In genomic region chr10:101000602-101000991, GRCh38 we compare ENCODE assay signal across 6 cellular contexts. TPM values are rescaled to one million over a fixed set of nuclear protein-coding genes. Genes with fewer than 3 reads are reported as not detected.
A peak's percentile ranks its signal among the peaks of the same experiment; 100 is the strongest.
DNase-seq lines count a peak whose midpoint lies in the region; ATAC-seq and TF ChIP-seq lines count a peak whose summit lies in the region.

No MANE protein-coding gene starts in this region.

- peak overlapping the region; percentile 93 for H3K27ac ChIP-seq in osteoblast (ENCODE audit: low read depth, low read length)

- H3K9me3 Mint-ChIP-seq in central memory CD8-positive, alpha-beta T cell, result no peaks in the 10 kb centered on the region

- no peak for DNase-seq in HFF-Myc (ENCODE audit: extremely low read depth, low read depth)
- DNase-seq in central memory CD8-positive, alpha-beta T cell (ENCODE audit: low spot score in 2 of 2), result no peak
- peak; percentile 89 for DNase-seq in osteoblast (ENCODE audit: insufficient read length, low spot score, missing footprints)
- DNase-seq in stimulated activated CD8-positive, alpha-beta memory T cell treated with anti-CD3 and anti-CD28 coated beads, Interleukin-4, amount 100 ng/mL, for 48 hours, result no peak
- no peak for DNase-seq in NK-92 treated with Interleukin-12 subunit alpha and Interleukin-12 subunit beta, amount 100 ng/mL, for 24 hours (lab: John Stamatoyannopoulos, UW)
- no peak for DNase-seq in NCI-H2029 (lab: John Stamatoyannopoulos, UW)

- peaks cover 12% of the 10 kb centered on the region for H3K36me3 Mint-ChIP-seq in central memory CD8-positive, alpha-beta T cell (ENCODE audit: insufficient read depth)

- H3K79me2 ChIP-seq in osteoblast (ENCODE audit: insufficient read depth, low read length), result peaks cover 57% of the 10 kb centered on the region

- H3K4me3 Mint-ChIP-seq in central memory CD8-positive, alpha-beta T cell, result peak overlapping the region; percentile 67

- peak overlapping the region; percentile 84 for H3K4me3 ChIP-seq in HFF-Myc (replicated peaks; ENCODE audit: low read depth, low read length)
- peak overlapping the region; percentile 88 for H3K4me3 ChIP-seq in osteoblast (ENCODE audit: insufficient read depth, low read length)

- H2AFZ ChIP-seq in osteoblast (ENCODE audit: low read length), result no peak overlapping the region

- no peaks in the 10 kb centered on the region for H3K27me3 ChIP-seq in osteoblast (ENCODE audit: insufficient read depth, low read length)

- peaks cover 37% of the 10 kb centered on the region for H4K20me1 ChIP-seq in osteoblast (ENCODE audit: insufficient read depth, low read length)

- H3K36me3 ChIP-seq in osteoblast (ENCODE audit: insufficient read depth, low read length), result peaks cover 28% of the 10 kb centered on the region

- peak overlapping the region; percentile 80 for H3K4me2 ChIP-seq in osteoblast (ENCODE audit: insufficient read depth, low read length)

- no peak for ATAC-seq in central memory CD8-positive, alpha-beta T cell (replicated peaks; ENCODE audit: extremely low read depth, poor library complexity, severe bottlenecking)

- H3K27me3 Mint-ChIP-seq in central memory CD8-positive, alpha-beta T cell, result no peaks in the 10 kb centered on the region

- H3K27ac Mint-ChIP-seq in central memory CD8-positive, alpha-beta T cell (ENCODE audit: low read depth), result no peak overlapping the region

- no peaks in the 10 kb centered on the region for H3K9me3 ChIP-seq in osteoblast (ENCODE audit: low read depth, low read length)

- H3K4me1 ChIP-seq in osteoblast (ENCODE audit: insufficient read depth, low read length), result peaks cover 38% of the 10 kb centered on the region

- TF ChIP-seq CTCF in HFF-Myc (IDR thresholded peaks at IDR 0.05; ENCODE audit: low read depth, low read length, missing control alignments), result no peak
- no peak for TF ChIP-seq CTCF in osteoblast (IDR thresholded peaks at IDR 0.05; ENCODE audit: extremely low read depth, low read depth, low read length)

- H3K4me1 Mint-ChIP-seq in central memory CD8-positive, alpha-beta T cell, result peaks cover 25% of the 10 kb centered on the region

RNA-seq across cellular contexts. Expression of gene LZTS2, which starts 1.0 kb away (rescaled TPM):
- total RNA-seq in osteoblast, result 117 and 127 TPM in 2 replicates

RNA-seq across cellular contexts. Expression of gene TWNK, which starts 13.3 kb away (rescaled TPM):
- total RNA-seq in osteoblast, result 3.2 and 3.3 TPM in 2 replicates

RNA-seq across cellular contexts. Expression of gene MRPL43, which starts 13.3 kb away (rescaled TPM):
- 48.5 and 55.7 TPM in 2 replicates for total RNA-seq in osteoblast

RNA-seq across cellular contexts. Expression of gene PDZD7, which starts 30.3 kb away (rescaled TPM):
- 0.72 and 1.2 TPM in 2 replicates for total RNA-seq in osteoblast

RNA-seq across cellular contexts. Expression of gene SFXN3, which starts 30.4 kb away (rescaled TPM):
- 103 and 106 TPM in 2 replicates for total RNA-seq in osteoblast
